9 cellular contexts compared by ENCODE assay signal in the genomic region with DNA sequence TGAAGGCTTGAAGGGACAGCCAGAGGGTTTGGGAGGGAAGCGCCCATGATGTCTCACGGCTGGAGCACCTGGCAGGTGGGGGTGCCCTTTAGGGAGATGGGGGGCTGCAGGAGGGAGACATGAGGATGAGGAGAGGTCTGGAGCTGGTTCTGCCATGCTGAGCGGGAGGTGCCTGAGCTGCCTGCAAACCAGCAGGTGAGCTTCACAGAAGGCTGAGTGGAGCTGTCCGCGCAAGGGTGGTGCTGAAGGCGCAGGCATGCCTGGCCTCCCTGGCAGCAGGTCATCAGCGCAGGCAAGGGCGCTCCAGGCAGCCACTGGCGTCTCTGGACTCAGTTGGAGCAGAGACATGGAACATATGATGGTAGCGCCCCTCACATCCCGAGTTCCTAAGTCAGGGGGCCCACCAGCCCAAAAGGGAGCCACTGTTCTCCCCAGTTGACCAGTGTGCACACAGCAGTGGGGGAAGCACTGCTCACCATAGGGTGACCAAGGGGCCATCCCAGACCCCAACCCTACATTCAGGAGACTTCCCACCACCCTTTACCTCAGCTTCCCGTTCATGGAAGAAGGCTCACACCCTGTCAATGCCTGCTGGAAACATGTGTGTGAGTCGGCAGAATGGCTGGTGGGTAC. TPM values are rescaled to one million over a fixed set of nuclear protein-coding genes. Genes with fewer than 3 reads are reported as not detected.
DNase-seq lines count a peak whose midpoint lies in the region; ATAC-seq and TF ChIP-seq lines count a peak whose summit lies in the region.
"Had no signal": no experiment of that assay in that cellular context is flagged by ENCODE, and none has a peak within 500 bp of the region (broad histone marks: within the 10 kb centered on the region; RNA-seq: fewer than 3 reads in every experiment).

No MANE protein-coding gene starts in this region.

- TF ChIP-seq CTCF in cardiac fibroblast (IDR thresholded peaks at IDR 0.05; ENCODE audit: low read depth, low read length), result no peak
- no peak for TF ChIP-seq CTCF in mucosa of descending colon (IDR thresholded peaks at IDR 0.05)

- H3K9me3 ChIP-seq in mucosa of descending colon, result peaks cover 7% of the 10 kb centered on the region

- H3K36me3 ChIP-seq in mucosa of descending colon (ENCODE audit: low read depth), result no peaks in the 10 kb centered on the region

- intact Hi-C loops in mucosa of descending colon (cut with DNase I, micrococcal nuclease), result no loop called here

- H3K4me1 ChIP-seq in mucosa of descending colon (ENCODE audit: low read depth), result no peaks in the 10 kb centered on the region

- peak; percentile 70 for ATAC-seq in mucosa of descending colon
- ATAC-seq in GM18520 (IDR thresholded peaks at IDR 0.05; ENCODE audit: unreplicated experiment), result no peak
- no peak for ATAC-seq in HG02970 (IDR thresholded peaks at IDR 0.05; ENCODE audit: low FRiP score, unreplicated experiment)

- H3K4me3 ChIP-seq in cardiac fibroblast (replicated peaks in 1 of 2; ENCODE audit: low read depth in 2 of 2, low read length in 2 of 2) (no peak overlapping the region), mucosa of descending colon (no peak overlapping the region)

- peak; percentile 40 for DNase-seq in EH (ENCODE audit: low read depth)
- DNase-seq in LHCN-M2 (ENCODE audit: low read depth), result peak; percentile 6
- peak; percentile 9 to 14 for DNase-seq in cardiac fibroblast (ENCODE audit: low read depth in 2 of 2)
- DNase-seq in mucosa of descending colon, result peak; percentile 55 to 77 (median 72)
- no peak for DNase-seq in SIG-M5 (lab: John Stamatoyannopoulos, UW)
- no peak for DNase-seq in EL
- DNase-seq: anterior cingulate cortex had no signal

RNA-seq across cellular contexts. Expression of gene ADRA2C, which starts 25.8 kb away (rescaled TPM):
- total RNA-seq in LHCN-M2 (2014; rRNA removed) (2.9 and 3.5 TPM in 2 replicates), mucosa of descending colon (1 to 10 TPM in 2 of 3 donors, under 1 TPM in 1; 0.69 to 2.3 (median 1.4) TPM)
- polyA plus RNA-seq in LHCN-M2 (2012), result 20.7 TPM

Comparison
In these comparisons a context has a peak if more than half of its experiments do, and no peak if none do; other contexts are left out.
1. DNase-seq: peak in EH (single experiment), LHCN-M2 (single experiment), cardiac fibroblast (2 of 2) and mucosa of descending colon (3 of 3); none in SIG-M5 (single experiment) and EL (single experiment).